8 cellular contexts compared by ENCODE assay signal in the genomic region with DNA sequence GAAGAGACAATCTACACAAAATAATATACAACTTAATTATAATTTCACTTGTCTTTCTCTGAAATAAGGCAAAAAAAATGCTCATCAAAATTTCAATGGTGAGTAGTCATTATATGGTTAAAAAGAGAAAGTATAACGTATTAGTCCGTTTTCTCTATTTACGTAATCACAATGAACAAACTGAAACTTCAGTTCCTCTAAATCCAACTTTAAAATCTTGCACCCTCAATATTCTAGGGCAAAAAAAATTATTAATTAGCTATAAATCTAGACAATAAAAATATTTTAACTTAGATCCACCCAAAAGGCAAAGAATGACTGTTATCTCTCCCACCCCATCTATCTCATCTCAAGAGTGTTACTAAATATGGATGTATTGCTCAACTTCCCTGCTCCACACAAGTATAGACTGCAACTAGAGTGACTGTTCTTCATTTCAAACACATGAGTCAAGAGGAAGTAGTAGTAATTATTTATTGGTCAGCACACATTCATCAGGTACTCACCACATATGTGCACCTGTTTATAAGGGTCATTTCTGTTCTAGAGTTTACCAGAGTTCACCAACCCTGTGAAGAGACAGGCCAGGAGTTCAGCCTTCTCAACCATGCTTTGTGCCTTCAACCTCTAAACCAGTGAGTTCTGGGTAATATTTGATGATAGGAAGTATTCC. TPM values are rescaled to one million over a fixed set of nuclear protein-coding genes. Genes with fewer than 3 reads are reported as not detected.
DNase-seq lines count a peak whose midpoint lies in the region; ATAC-seq and TF ChIP-seq lines count a peak whose summit lies in the region.

No MANE protein-coding gene starts in this region.

- peak overlapping the region in 1 of 2 donors; percentile 17 for H3K27ac ChIP-seq in coronary artery
- peak overlapping the region; percentile 42 for H3K27ac ChIP-seq in osteoblast (ENCODE audit: low read depth, low read length)

- no peak overlapping the region for H3K4me3 ChIP-seq in HFF-Myc (replicated peaks; ENCODE audit: low read depth, low read length)
- H3K4me3 ChIP-seq in coronary artery: peak overlapping the region; percentile 40
- peak overlapping the region; percentile 35 for H3K4me3 ChIP-seq in osteoblast (ENCODE audit: insufficient read depth, low read length)

- no peak for TF ChIP-seq CTCF in HFF-Myc (IDR thresholded peaks at IDR 0.05; ENCODE audit: low read depth, low read length, missing control alignments)
- no peak for TF ChIP-seq CTCF in coronary artery (IDR thresholded peaks at IDR 0.05)
- no peak for TF ChIP-seq CTCF in osteoblast (IDR thresholded peaks at IDR 0.05; ENCODE audit: extremely low read depth, low read depth, low read length)

- H3K9me3 ChIP-seq in osteoblast (ENCODE audit: low read depth, low read length): no peaks in the 10 kb centered on the region

- no peaks in the 10 kb centered on the region for H3K36me3 ChIP-seq in osteoblast (ENCODE audit: insufficient read depth, low read length)

- ATAC-seq in HG02852 (IDR thresholded peaks at IDR 0.05; ENCODE audit: unreplicated experiment): no peak
- no peak for ATAC-seq in HG02610 (IDR thresholded peaks at IDR 0.05; ENCODE audit: unreplicated experiment)

- no peak overlapping the region for H2AFZ ChIP-seq in osteoblast (ENCODE audit: low read length)

- H3K79me2 ChIP-seq in osteoblast (ENCODE audit: insufficient read depth, low read length): peaks cover 67% of the 10 kb centered on the region

- DNase-seq in AG20443 (ENCODE audit: low spot score): peak; percentile 73
- peak; percentile 69 for DNase-seq in HFF-Myc (ENCODE audit: extremely low read depth, low read depth)
- DNase-seq in NOMO-1 (lab: John Stamatoyannopoulos, UW; ENCODE audit: unreplicated experiment in 2 of 2): peak; percentile 64 to 97
- DNase-seq in coronary artery (ENCODE audit: low spot score): no peak
- no peak for DNase-seq in osteoblast (ENCODE audit: insufficient read length, low spot score, missing footprints)
- DNase-seq in stimulated activated CD4-positive, alpha-beta T cell treated with anti-CD3 and anti-CD28 coated beads, Interleukin-4, amount 100 ng/mL, for 1 hour: no peak

- H3K4me2 ChIP-seq in osteoblast (ENCODE audit: insufficient read depth, low read length): peak overlapping the region; percentile 53

- peaks cover 33% of the 10 kb centered on the region for H3K4me1 ChIP-seq in osteoblast (ENCODE audit: insufficient read depth, low read length)

- H4K20me1 ChIP-seq in osteoblast (ENCODE audit: insufficient read depth, low read length): peaks cover 9% of the 10 kb centered on the region

- no peaks in the 10 kb centered on the region for H3K27me3 ChIP-seq in osteoblast (ENCODE audit: insufficient read depth, low read length)

RNA-seq across cellular contexts. Expression of a gene that starts 36.4 kb away (rescaled TPM):
- total RNA-seq in osteoblast: 18.1 and 20.9 TPM in 2 replicates

Comparison
In these comparisons a context has a peak if more than half of its experiments do, and no peak if none do; other contexts are left out.
1. DNase-seq: peak in AG20443 (single experiment), HFF-Myc (single experiment) and NOMO-1 (2 of 2); none in coronary artery (single experiment), osteoblast (single experiment) and stimulated activated CD4-positive, alpha-beta T cell treated with anti-CD3 and anti-CD28 coated beads, Interleukin-4, amount 100 ng/mL, for 1 hour (single experiment).